Comparison of ENCODE assay signal across 8 cellular contexts in the genomic region with DNA sequence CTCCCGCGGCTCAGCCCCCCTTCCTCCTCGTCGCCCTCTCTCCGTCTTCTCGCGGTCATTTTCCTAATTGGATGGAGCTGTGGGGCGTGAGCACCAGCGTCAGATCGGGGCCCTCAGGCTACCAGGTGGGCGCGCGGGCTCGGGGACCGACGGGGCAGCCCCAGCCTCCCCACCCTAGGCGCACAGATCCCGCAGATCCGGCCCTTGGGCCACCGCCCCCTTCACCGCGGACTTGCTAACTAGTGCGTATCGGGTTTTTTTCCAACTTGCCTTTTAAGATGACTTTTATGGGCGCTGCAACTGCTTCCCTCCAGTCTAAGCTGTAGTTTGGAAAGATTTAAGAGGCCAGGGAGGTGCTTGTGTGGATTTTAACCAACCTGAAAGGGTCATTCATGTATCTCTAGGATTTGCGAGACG.
A peak's percentile ranks its signal among the peaks of the same experiment; 100 is the strongest.
DNase-seq lines count a peak whose midpoint lies in the region; ATAC-seq and TF ChIP-seq lines count a peak whose summit lies in the region.

No MANE protein-coding gene starts in this region.

- peaks cover 39 to 72% of the 10 kb centered on the region in 2 donors for H3K4me1 Mint-ChIP-seq in stimulated activated naive B cell treated with anti-CD40 and anti-IgM and Interleukin-4, amounts not matched to agents 10 μg/mL and 1 μg/mL and 100 μg/mL, for 72 hours

- ATAC-seq in HG02970 (IDR thresholded peaks at IDR 0.05; ENCODE audit: low FRiP score, unreplicated experiment) = peak; percentile 24
- peak; percentile 34 for ATAC-seq in SK-N-SH treated with all-trans-retinoic acid at 6 μM for 48 hours
- peak; percentile 60 to 68 for ATAC-seq in stimulated activated naive B cell treated with anti-CD40 and anti-IgM and Interleukin-4, amounts not matched to agents 10 μg/mL and 1 μg/mL and 100 μg/mL, for 72 hours (replicated peaks)

- peak overlapping the region; percentile 94 to 97 for H3K4me3 Mint-ChIP-seq in stimulated activated naive B cell treated with anti-CD40 and anti-IgM and Interleukin-4, amounts not matched to agents 10 μg/mL and 1 μg/mL and 100 μg/mL, for 72 hours

- no peaks in the 10 kb centered on the region for H3K27me3 Mint-ChIP-seq in stimulated activated naive B cell treated with anti-CD40 and anti-IgM and Interleukin-4, amounts not matched to agents 10 μg/mL and 1 μg/mL and 100 μg/mL, for 72 hours

- H3K36me3 Mint-ChIP-seq in stimulated activated naive B cell treated with anti-CD40 and anti-IgM and Interleukin-4, amounts not matched to agents 10 μg/mL and 1 μg/mL and 100 μg/mL, for 72 hours = peaks cover 14 to 37% of the 10 kb centered on the region in 2 donors

- H3K27ac Mint-ChIP-seq in stimulated activated naive B cell treated with anti-CD40 and anti-IgM and Interleukin-4, amounts not matched to agents 10 μg/mL and 1 μg/mL and 100 μg/mL, for 72 hours = peak overlapping the region; percentile 95

- no peaks in the 10 kb centered on the region for H3K9me3 Mint-ChIP-seq in stimulated activated naive B cell treated with anti-CD40 and anti-IgM and Interleukin-4, amounts not matched to agents 10 μg/mL and 1 μg/mL and 100 μg/mL, for 72 hours

- peak; percentile 10 for DNase-seq in NCI-H1105 treated with DMSO at 0.1 percent for 48 hours (lab: John Stamatoyannopoulos, UW)
- DNase-seq in NCI-H1105 (lab: John Stamatoyannopoulos, UW) = no peak
- DNase-seq in central memory CD4-positive, alpha-beta T cell = peak; percentile 36
- peak; percentile 81 for DNase-seq in left kidney (ENCODE audit: low read depth, low spot score)
- DNase-seq in stimulated activated naive B cell treated with anti-CD40 and anti-IgM and Interleukin-4, amounts not matched to agents 10 μg/mL and 1 μg/mL and 100 μg/mL, for 72 hours = peak; percentile 53
- no peak for DNase-seq in NCI-H1694 treated with DMSO at 0.1 percent for 48 hours (lab: John Stamatoyannopoulos, UW)

TF ChIP-seq in SK-N-SH treated with all-trans-retinoic acid at 6 μM for 48 hours, 23 proteins besides CTCF, POLR2A, EP300 and RAD21:
- no peak for TF ChIP-seq OSR1 (CRISPR knock-in tag; IDR thresholded peaks at IDR 0.05)
- no peak for TF ChIP-seq RARB (CRISPR knock-in tag; IDR thresholded peaks at IDR 0.05)
- TF ChIP-seq GLIS3 (CRISPR knock-in tag; IDR thresholded peaks at IDR 0.05) = no peak
- TF ChIP-seq ZC3H10 (CRISPR knock-in tag; IDR thresholded peaks at IDR 0.05) = no peak
- TF ChIP-seq ZFP30 (CRISPR knock-in tag; IDR thresholded peaks at IDR 0.05) = no peak
- TF ChIP-seq TOX (CRISPR knock-in tag; IDR thresholded peaks at IDR 0.05; ENCODE audit: borderline replicate concordance) = no peak
- TF ChIP-seq ZNF8 (CRISPR knock-in tag; IDR thresholded peaks at IDR 0.05) = no peak
- TF ChIP-seq, protein P1, sequence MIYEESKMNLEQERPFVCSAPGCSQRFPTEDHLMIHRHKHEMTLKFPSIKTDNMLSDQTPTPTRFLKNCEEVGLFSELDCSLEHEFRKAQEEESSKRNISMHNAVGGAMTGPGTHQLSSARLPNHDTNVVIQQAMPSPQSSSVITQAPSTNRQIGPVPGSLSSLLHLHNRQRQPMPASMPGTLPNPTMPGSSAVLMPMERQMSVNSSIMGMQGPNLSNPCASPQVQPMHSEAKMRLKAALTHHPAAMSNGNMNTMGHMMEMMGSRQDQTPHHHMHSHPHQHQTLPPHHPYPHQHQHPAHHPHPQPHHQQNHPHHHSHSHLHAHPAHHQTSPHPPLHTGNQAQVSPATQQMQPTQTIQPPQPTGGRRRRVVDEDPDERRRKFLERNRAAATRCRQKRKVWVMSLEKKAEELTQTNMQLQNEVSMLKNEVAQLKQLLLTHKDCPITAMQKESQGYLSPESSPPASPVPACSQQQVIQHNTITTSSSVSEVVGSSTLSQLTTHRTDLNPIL (CRISPR knock-in tag; IDR thresholded peaks at IDR 0.05; ENCODE audit: low read depth) = no peak
- no peak for TF ChIP-seq ZFP3 (CRISPR knock-in tag; IDR thresholded peaks at IDR 0.05)
- TF ChIP-seq, protein P2, sequence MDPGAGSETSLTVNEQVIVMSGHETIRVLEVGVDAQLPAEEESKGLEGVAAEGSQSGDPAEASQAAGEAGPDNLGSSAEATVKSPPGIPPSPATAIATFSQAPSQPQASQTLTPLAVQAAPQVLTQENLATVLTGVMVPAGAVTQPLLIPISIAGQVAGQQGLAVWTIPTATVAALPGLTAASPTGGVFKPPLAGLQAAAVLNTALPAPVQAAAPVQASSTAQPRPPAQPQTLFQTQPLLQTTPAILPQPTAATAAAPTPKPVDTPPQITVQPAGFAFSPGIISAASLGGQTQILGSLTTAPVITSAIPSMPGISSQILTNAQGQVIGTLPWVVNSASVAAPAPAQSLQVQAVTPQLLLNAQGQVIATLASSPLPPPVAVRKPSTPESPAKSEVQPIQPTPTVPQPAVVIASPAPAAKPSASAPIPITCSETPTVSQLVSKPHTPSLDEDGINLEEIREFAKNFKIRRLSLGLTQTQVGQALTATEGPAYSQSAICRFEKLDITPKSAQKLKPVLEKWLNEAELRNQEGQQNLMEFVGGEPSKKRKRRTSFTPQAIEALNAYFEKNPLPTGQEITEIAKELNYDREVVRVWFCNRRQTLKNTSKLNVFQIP (CRISPR knock-in tag; IDR thresholded peaks at IDR 0.05; ENCODE audit: borderline replicate concordance, low read depth) = no peak
- TF ChIP-seq, protein P3, sequence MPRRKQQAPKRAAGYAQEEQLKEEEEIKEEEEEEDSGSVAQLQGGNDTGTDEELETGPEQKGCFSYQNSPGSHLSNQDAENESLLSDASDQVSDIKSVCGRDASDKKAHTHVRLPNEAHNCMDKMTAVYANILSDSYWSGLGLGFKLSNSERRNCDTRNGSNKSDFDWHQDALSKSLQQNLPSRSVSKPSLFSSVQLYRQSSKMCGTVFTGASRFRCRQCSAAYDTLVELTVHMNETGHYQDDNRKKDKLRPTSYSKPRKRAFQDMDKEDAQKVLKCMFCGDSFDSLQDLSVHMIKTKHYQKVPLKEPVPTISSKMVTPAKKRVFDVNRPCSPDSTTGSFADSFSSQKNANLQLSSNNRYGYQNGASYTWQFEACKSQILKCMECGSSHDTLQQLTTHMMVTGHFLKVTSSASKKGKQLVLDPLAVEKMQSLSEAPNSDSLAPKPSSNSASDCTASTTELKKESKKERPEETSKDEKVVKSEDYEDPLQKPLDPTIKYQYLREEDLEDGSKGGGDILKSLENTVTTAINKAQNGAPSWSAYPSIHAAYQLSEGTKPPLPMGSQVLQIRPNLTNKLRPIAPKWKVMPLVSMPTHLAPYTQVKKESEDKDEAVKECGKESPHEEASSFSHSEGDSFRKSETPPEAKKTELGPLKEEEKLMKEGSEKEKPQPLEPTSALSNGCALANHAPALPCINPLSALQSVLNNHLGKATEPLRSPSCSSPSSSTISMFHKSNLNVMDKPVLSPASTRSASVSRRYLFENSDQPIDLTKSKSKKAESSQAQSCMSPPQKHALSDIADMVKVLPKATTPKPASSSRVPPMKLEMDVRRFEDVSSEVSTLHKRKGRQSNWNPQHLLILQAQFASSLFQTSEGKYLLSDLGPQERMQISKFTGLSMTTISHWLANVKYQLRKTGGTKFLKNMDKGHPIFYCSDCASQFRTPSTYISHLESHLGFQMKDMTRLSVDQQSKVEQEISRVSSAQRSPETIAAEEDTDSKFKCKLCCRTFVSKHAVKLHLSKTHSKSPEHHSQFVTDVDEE (CRISPR knock-in tag; IDR thresholded peaks at IDR 0.05) = no peak
- TF ChIP-seq ZNF565 (CRISPR knock-in tag; conservative IDR thresholded peaks at IDR 0.05; ENCODE audit: low read depth) = no peak
- TF ChIP-seq SNAI2 (CRISPR knock-in tag; IDR thresholded peaks at IDR 0.05) = no peak
- no peak for TF ChIP-seq ESRRG (CRISPR knock-in tag; IDR thresholded peaks at IDR 0.05)
- TF ChIP-seq, protein P4, sequence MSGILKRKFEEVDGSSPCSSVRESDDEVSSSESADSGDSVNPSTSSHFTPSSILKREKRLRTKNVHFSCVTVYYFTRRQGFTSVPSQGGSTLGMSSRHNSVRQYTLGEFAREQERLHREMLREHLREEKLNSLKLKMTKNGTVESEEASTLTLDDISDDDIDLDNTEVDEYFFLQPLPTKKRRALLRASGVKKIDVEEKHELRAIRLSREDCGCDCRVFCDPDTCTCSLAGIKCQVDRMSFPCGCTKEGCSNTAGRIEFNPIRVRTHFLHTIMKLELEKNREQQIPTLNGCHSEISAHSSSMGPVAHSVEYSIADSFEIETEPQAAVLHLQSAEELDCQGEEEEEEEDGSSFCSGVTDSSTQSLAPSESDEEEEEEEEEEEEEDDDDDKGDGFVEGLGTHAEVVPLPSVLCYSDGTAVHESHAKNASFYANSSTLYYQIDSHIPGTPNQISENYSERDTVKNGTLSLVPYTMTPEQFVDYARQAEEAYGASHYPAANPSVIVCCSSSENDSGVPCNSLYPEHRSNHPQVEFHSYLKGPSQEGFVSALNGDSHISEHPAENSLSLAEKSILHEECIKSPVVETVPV (CRISPR knock-in tag; IDR thresholded peaks at IDR 0.05) = no peak
- no peak for TF ChIP-seq BACH2 (CRISPR knock-in tag; IDR thresholded peaks at IDR 0.05; ENCODE audit: borderline replicate concordance)
- TF ChIP-seq CSDC2 (CRISPR knock-in tag; IDR thresholded peaks at IDR 0.05) = no peak
- TF ChIP-seq PPARA (CRISPR knock-in tag; IDR thresholded peaks at IDR 0.05; ENCODE audit: borderline replicate concordance) = no peak

Comparison
In these comparisons a context has a peak if more than half of its experiments do, and no peak if none do; other contexts are left out.
1. DNase-seq: peak in NCI-H1105 treated with DMSO at 0.1 percent for 48 hours (single experiment), central memory CD4-positive, alpha-beta T cell (single experiment), left kidney (single experiment) and stimulated activated naive B cell treated with anti-CD40 and anti-IgM and Interleukin-4, amounts not matched to agents 10 μg/mL and 1 μg/mL and 100 μg/mL, for 72 hours (single experiment); none in NCI-H1105 (single experiment) and NCI-H1694 treated with DMSO at 0.1 percent for 48 hours (single experiment).
2. Peak in every context shown above with its lines, with median percentiles within 50 percentile points of each other: ATAC-seq.